ENCODE assay signal across 23 cellular contexts in genomic region chr1:183605904-183606303, GRCh38. TPM values are rescaled to one million over a fixed set of nuclear protein-coding genes. Genes with fewer than 3 reads are reported as not detected.
"Had no signal": no experiment of that assay in that cellular context is flagged by ENCODE, and none has a peak within 500 bp of the region (broad histone marks: within the 10 kb centered on the region; RNA-seq: fewer than 3 reads in every experiment).

No MANE protein-coding gene starts in this region.

- H3K4me1 Mint-ChIP-seq: activated naive CD4-positive, alpha-beta T cell treated with anti-CD3 and anti-CD28 coated beads, Interleukin-2, amount 50 U/mL, for 24 hours; WTC11 had no signal

- H3K4me3 ChIP-seq: ascending aorta, body of pancreas had no signal

- ATAC-seq: activated CD8-positive, alpha-beta memory T cell treated with anti-CD3 and anti-CD28 coated beads, Interleukin-2, amount 10 ng/mL, durations not matched to agents 7 days and 5 days; body of pancreas; T-helper 17 cell; WTC11 had no signal

- H3K27me3 ChIP-seq: ascending aorta, body of pancreas had no signal

- H3K9me3 Mint-ChIP-seq: activated CD4-positive, alpha-beta T cell treated with anti-CD3 and anti-CD28 coated beads, Interleukin-2, amount 10 ng/mL, durations not matched to agents 24 days and 14 days; activated naive CD4-positive, alpha-beta T cell treated with anti-CD3 and anti-CD28 coated beads, Interleukin-2, amount 50 U/mL, for 24 hours; activated T-cell treated with anti-CD3 and anti-CD28 coated beads, Interleukin-2, amount 50 U/mL, for 24 hours; activated T-helper 1 cell treated with anti-CD3 and anti-CD28 coated beads, Interleukin-12 subunit alpha, Interleukin-12 subunit beta, Interleukin-2, Interleukin-4 antibody, amounts not matched to agents 30 ng/mL and 10 ng/mL and 1 ng/mL, durations not matched to agents 14 hours and 24 hours and 36 hours; WTC11 had no signal

- H3K4me3 Mint-ChIP-seq: activated CD4-positive, alpha-beta T cell treated with anti-CD3 and anti-CD28 coated beads, Interleukin-2, amount 10 ng/mL, durations not matched to agents 24 days and 14 days; activated CD8-positive, alpha-beta memory T cell treated with anti-CD3 and anti-CD28 coated beads, Interleukin-2, amount 10 ng/mL, durations not matched to agents 7 days and 5 days; activated naive CD4-positive, alpha-beta T cell treated with anti-CD3 and anti-CD28 coated beads, Interleukin-2, amount 50 U/mL, for 24 hours; activated T-cell treated with anti-CD3 and anti-CD28 coated beads, Interleukin-2, amount 50 U/mL, for 24 hours; activated T-helper 1 cell treated with anti-CD3 and anti-CD28 coated beads, Interleukin-12 subunit alpha, Interleukin-12 subunit beta, Interleukin-2, Interleukin-4 antibody, amounts not matched to agents 30 ng/mL and 10 ng/mL and 1 ng/mL, durations not matched to agents 14 hours and 24 hours and 36 hours; T-helper 17 cell; WTC11 had no signal

- DNase-seq: activated CD4-positive, alpha-beta T cell treated with anti-CD3 and anti-CD28 coated beads for 1 hour; activated CD4-positive, alpha-beta T cell treated with anti-CD3 and anti-CD28 coated beads, Interleukin-2, amount 10 ng/mL, durations not matched to agents 24 days and 14 days; activated CD4-positive, alpha-beta T cell treated with anti-CD3 and anti-CD28 coated beads, Interleukin-2, amount 50 U/mL, for 48 hours; activated CD8-positive, alpha-beta memory T cell treated with anti-CD3 and anti-CD28 coated beads, Interleukin-2, amount 10 ng/mL, durations not matched to agents 7 days and 5 days; activated effector memory CD4-positive, alpha-beta T cell treated with Interleukin-2 at 50 U/mL for 16 hours; activated naive CD4-positive, alpha-beta T cell; activated T-cell treated with anti-CD3 and anti-CD28 coated beads, Interleukin-2, amount 50 U/mL, for 24 hours; body of pancreas; NCI-H1105 treated with DMSO at 0.1 percent for 48 hours; NCI-H1436 treated with DMSO at 0.1 percent for 48 hours; NCI-H187; NCI-H2081; NCI-H446; NCI-H524; SIG-M5; T-helper 17 cell; T-helper 9 cell had no signal

- H3K9me3 ChIP-seq: ascending aorta, body of pancreas had no signal

- H3K36me3 ChIP-seq: ascending aorta had no signal

- H3K36me3 Mint-ChIP-seq: activated CD8-positive, alpha-beta memory T cell treated with anti-CD3 and anti-CD28 coated beads, Interleukin-2, amount 10 ng/mL, durations not matched to agents 7 days and 5 days; activated naive CD4-positive, alpha-beta T cell treated with anti-CD3 and anti-CD28 coated beads, Interleukin-2, amount 50 U/mL, for 24 hours; WTC11 had no signal

- H3K27ac Mint-ChIP-seq: activated CD4-positive, alpha-beta T cell treated with anti-CD3 and anti-CD28 coated beads, Interleukin-2, amount 10 ng/mL, durations not matched to agents 24 days and 14 days; activated CD8-positive, alpha-beta memory T cell treated with anti-CD3 and anti-CD28 coated beads, Interleukin-2, amount 10 ng/mL, durations not matched to agents 7 days and 5 days; activated naive CD4-positive, alpha-beta T cell treated with anti-CD3 and anti-CD28 coated beads, Interleukin-2, amount 50 U/mL, for 24 hours; activated T-cell treated with anti-CD3 and anti-CD28 coated beads, Interleukin-2, amount 50 U/mL, for 24 hours; activated T-helper 1 cell treated with anti-CD3 and anti-CD28 coated beads, Interleukin-12 subunit alpha, Interleukin-12 subunit beta, Interleukin-2, Interleukin-4 antibody, amounts not matched to agents 30 ng/mL and 10 ng/mL and 1 ng/mL, durations not matched to agents 14 hours and 24 hours and 36 hours; T-helper 17 cell; WTC11 had no signal

- H3K27ac ChIP-seq: ascending aorta, body of pancreas had no signal

RNA-seq across cellular contexts. Expression of gene NCF2, which starts 15.6 kb away (rescaled TPM):
- total RNA-seq: RPMI7951 had no signal

RNA-seq across cellular contexts. Expression of gene APOBEC4, which starts 47.2 kb away (rescaled TPM):
- total RNA-seq: activated CD4-positive, alpha-beta T cell treated with anti-CD3 and anti-CD28 coated beads, Interleukin-2, amount 10 ng/mL, durations not matched to agents 24 days and 14 days; activated CD8-positive, alpha-beta memory T cell treated with anti-CD3 and anti-CD28 coated beads, Interleukin-2, amount 10 ng/mL, durations not matched to agents 7 days and 5 days; activated T-helper 1 cell treated with anti-CD3 and anti-CD28 coated beads, Interleukin-12 subunit alpha, Interleukin-12 subunit beta, Interleukin-2, Interleukin-4 antibody, amounts not matched to agents 30 ng/mL and 10 ng/mL and 1 ng/mL, durations not matched to agents 14 hours and 24 hours and 36 hours; ascending aorta; body of pancreas; bronchial epithelial cell; RPMI7951; T-helper 17 cell; WTC11 had no signal
